In genomic region chr2:127070221-127070620, GRCh38 we compare ENCODE assay signal across 20 cellular contexts.
"Had no signal": no experiment of that assay in that cellular context is flagged by ENCODE, and none has a peak within 500 bp of the region (broad histone marks: within the 10 kb centered on the region; RNA-seq: fewer than 3 reads in every experiment).

No MANE protein-coding gene starts in this region.

- H3K4me1 ChIP-seq: neural progenitor cell had no signal

- H3K4me3 ChIP-seq: breast epithelium, gastroesophageal sphincter, heart left ventricle, left ventricle myocardium inferior, neural progenitor cell, spleen, tibial nerve, uterus had no signal

- H3K9me3 Mint-ChIP-seq: activated T-helper 1 cell treated with anti-CD3 and anti-CD28 coated beads, Interleukin-12 subunit alpha, Interleukin-12 subunit beta, Interleukin-2, Interleukin-4 antibody, amounts not matched to agents 30 ng/mL and 10 ng/mL and 1 ng/mL, durations not matched to agents 14 hours and 24 hours and 36 hours; memory B cell; neural progenitor cell had no signal

- H2AFZ ChIP-seq: neural progenitor cell had no signal

- H3K36me3 ChIP-seq: breast epithelium, left ventricle myocardium inferior, neural progenitor cell, uterus had no signal

- H3K9me3 ChIP-seq: breast epithelium, gastroesophageal sphincter, heart left ventricle, left ventricle myocardium inferior, spleen, tibial nerve, uterus had no signal

- ATAC-seq: esophagus mucosa, gastroesophageal sphincter, heart left ventricle, sciatic nerve had no signal

- H3K27me3 Mint-ChIP-seq: memory B cell had no signal

- H3K27ac ChIP-seq: gastroesophageal sphincter, heart left ventricle, left ventricle myocardium inferior, neural progenitor cell, uterus had no signal

- H3K9ac ChIP-seq: neural progenitor cell had no signal

- H3K27ac Mint-ChIP-seq: activated T-helper 1 cell treated with anti-CD3 and anti-CD28 coated beads, Interleukin-12 subunit alpha, Interleukin-12 subunit beta, Interleukin-2, Interleukin-4 antibody, amounts not matched to agents 30 ng/mL and 10 ng/mL and 1 ng/mL, durations not matched to agents 14 hours and 24 hours and 36 hours had no signal

- FAIRE-seq: astrocyte, TTC549 had no signal

- H3K4me3 Mint-ChIP-seq: activated T-helper 1 cell treated with anti-CD3 and anti-CD28 coated beads, Interleukin-12 subunit alpha, Interleukin-12 subunit beta, Interleukin-2, Interleukin-4 antibody, amounts not matched to agents 30 ng/mL and 10 ng/mL and 1 ng/mL, durations not matched to agents 14 hours and 24 hours and 36 hours; memory B cell; neural progenitor cell had no signal

- DNase-seq: activated CD4-positive, alpha-beta T cell treated with anti-CD3 and anti-CD28 coated beads, Interleukin-2, amount 50 U/mL, for 4 hours; activated naive CD4-positive, alpha-beta T cell; cerebellar nuclear complex; effector CD8-positive, alpha-beta T cell; heart left ventricle; left ventricle myocardium inferior; spleen; stimulated activated naive CD4-positive, alpha-beta T cell treated with Interleukin-2 at 50 U/mL for 16 hours; T-helper 2 cell; uterus had no signal

- H3K27me3 ChIP-seq: breast epithelium, gastroesophageal sphincter, heart left ventricle, neural progenitor cell, spleen, tibial nerve, uterus had no signal

- H3K4me2 ChIP-seq: neural progenitor cell had no signal
